In the genomic region with DNA sequence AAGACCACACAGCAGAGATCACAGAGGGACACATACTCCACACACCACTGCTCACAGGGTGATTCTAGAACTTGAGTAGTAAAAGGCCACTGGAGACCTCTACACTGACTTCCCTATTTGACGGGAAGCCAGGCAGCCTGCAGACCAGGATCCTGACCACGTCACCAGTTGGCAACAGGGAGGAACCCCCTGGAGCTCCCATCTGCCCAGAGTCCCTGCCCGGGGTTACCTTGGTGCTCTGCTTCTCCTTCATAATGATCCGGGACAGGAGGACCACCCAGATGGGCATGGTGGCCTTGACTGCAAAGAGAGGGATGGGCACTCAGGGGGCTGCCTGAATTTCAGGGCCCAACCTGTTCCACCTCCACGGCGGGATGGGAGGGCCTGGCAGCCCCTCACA, we compare ENCODE assay signal across 8 cellular contexts. TPM values are rescaled to one million over a fixed set of nuclear protein-coding genes. Genes with fewer than 3 reads are reported as not detected.
DNase-seq lines count a peak whose midpoint lies in the region; TF ChIP-seq lines count a peak whose summit lies in the region.

No MANE protein-coding gene starts in this region.

- H3K23ac ChIP-seq in mesendoderm (ENCODE audit: low read length), result peak overlapping the region; percentile 3

- H2BK15ac ChIP-seq in mesendoderm (replicated peaks; ENCODE audit: low read depth), result no peak overlapping the region

- H3K79me2 ChIP-seq in mesendoderm (ENCODE audit: control insufficient read depth, insufficient read depth, low read length), result peaks cover 41% of the 10 kb centered on the region

- no TSS peak for BruUV-seq in MCF 10A (replicated peaks; lab: Mats Ljungman, UMichigan)

- CTCF ChIA-PET in MCF 10A (lab: Yijun Ruan, JAX), result no interaction called here

- H2AK5ac ChIP-seq in mesendoderm (ENCODE audit: low read length), result peak overlapping the region; percentile 30

- H3K9me3 Mint-ChIP-seq in MCF 10A (ENCODE audit: unreplicated experiment), result no peaks in the 10 kb centered on the region

- no peak overlapping the region for H4K8ac ChIP-seq in mesendoderm (ENCODE audit: low read depth, low read length)

- no peak overlapping the region for H4K5ac ChIP-seq in mesendoderm (ENCODE audit: low read length)

- intact Hi-C loops in MCF 10A (cut with micrococcal nuclease), result loop anchor here (5.0 kb wide), 1 partner anchor 256 kb away; a partner anchor contains a TSS

- no peak overlapping the region for H2BK120ac ChIP-seq in mesendoderm (ENCODE audit: low read depth, low read length)

- WGBS in mesendoderm (ENCODE audit: extremely low coverage, insufficient coverage, low lambda C conversion rate), result no CpG with 5 or more reads among the region's 6 CpGs

- peaks cover 3% of the 10 kb centered on the region for H3K4me1 ChIP-seq in mesendoderm (ENCODE audit: control insufficient read depth, low read depth, low read length)

- no peak overlapping the region for H2BK5ac ChIP-seq in mesendoderm (ENCODE audit: low read length)

- no peak for TF ChIP-seq CTCF in MCF 10A (IDR thresholded peaks at IDR 0.05; ENCODE audit: unreplicated experiment)

- DNase-seq in DMS53 (lab: John Stamatoyannopoulos, UW), result peak; percentile 22
- no peak for DNase-seq in DMS53 treated with DMSO at 0.1 percent for 48 hours (lab: John Stamatoyannopoulos, UW; ENCODE audit: unreplicated experiment)
- DNase-seq in MV-4-11 (lab: John Stamatoyannopoulos, UW), result peak; percentile 73
- DNase-seq in MCF 10A (ENCODE audit: unreplicated experiment), result no peak
- no peak for DNase-seq in mesendoderm
- no peak for DNase-seq in T-helper 9 cell
- DNase-seq in NCI-H526 treated with DMSO at 0.1 percent for 48 hours (lab: John Stamatoyannopoulos, UW), result no peak
- no peak for DNase-seq in hippocampal formation (lab: John Stamatoyannopoulos, UW)

- H3K9ac ChIP-seq in mesendoderm (ENCODE audit: low read length), result peak overlapping the region; percentile 85

- no peaks in the 10 kb centered on the region for H3K27me3 ChIP-seq in mesendoderm (ENCODE audit: insufficient read depth, low read length, poor library complexity)

- peak overlapping the region; percentile 99 for H3K4me3 Mint-ChIP-seq in MCF 10A (ENCODE audit: unreplicated experiment)

- H3K18ac ChIP-seq in mesendoderm (ENCODE audit: low read length), result no peak overlapping the region

- peaks cover 37% of the 10 kb centered on the region for H3K4me1 Mint-ChIP-seq in MCF 10A (ENCODE audit: insufficient read depth, unreplicated experiment)

- H3K56ac ChIP-seq in mesendoderm (ENCODE audit: low read length), result peak overlapping the region; percentile 96

- H3K4me3 ChIP-seq in mesendoderm (ENCODE audit: low read length), result peak overlapping the region; percentile 76

- H3K4ac ChIP-seq in mesendoderm (ENCODE audit: low read depth, low read length), result no peak overlapping the region

- H3K27me3 Mint-ChIP-seq in MCF 10A (ENCODE audit: insufficient read depth, unreplicated experiment), result no peaks in the 10 kb centered on the region

- peaks cover 65% of the 10 kb centered on the region for H3K36me3 Mint-ChIP-seq in MCF 10A (ENCODE audit: insufficient read depth, unreplicated experiment)

- peaks cover 35% of the 10 kb centered on the region for H3K79me1 ChIP-seq in mesendoderm (ENCODE audit: low read length)

- peaks cover 2% of the 10 kb centered on the region for H3K36me3 ChIP-seq in mesendoderm (ENCODE audit: control insufficient read depth, insufficient read depth, low read length)

- no peak overlapping the region for H3K27ac ChIP-seq in mesendoderm (ENCODE audit: low read depth, low read length)

- peak overlapping the region; percentile 91 for H3K4me2 ChIP-seq in mesendoderm (ENCODE audit: low read length)

- POLR2A ChIA-PET in MCF 10A (lab: Yijun Ruan, JAX), result interaction anchor here (0.6 to 6.1 kb wide), 7 partner anchors 10 to 89 kb away, joined by 3 to 51 read pairs (median 6); a partner anchor contains a TSS

- H3K27ac Mint-ChIP-seq in MCF 10A (ENCODE audit: low read depth, unreplicated experiment), result peak overlapping the region; percentile 99

RNA-seq across cellular contexts. Expression of a gene that starts 0.9 kb away (rescaled TPM):
- 62.2 and 62.6 TPM in 2 replicates for total RNA-seq in MCF 10A (2022)
- polyA plus RNA-seq in mesendoderm (2013, experiment 1 of 2), result 29.4 TPM
- polyA plus RNA-seq in mesendoderm (2013, experiment 2 of 2), result 32.0 TPM

RNA-seq across cellular contexts. Expression of a gene that starts 29.0 kb away (rescaled TPM):
- 45.6 and 51.6 TPM in 2 replicates for total RNA-seq in MCF 10A (2022)
- 59.8 TPM for polyA plus RNA-seq in mesendoderm (2013, experiment 1 of 2)
- 59.3 TPM for polyA plus RNA-seq in mesendoderm (2013, experiment 2 of 2)

RNA-seq across cellular contexts. Expression of a gene that starts 56.7 kb away (rescaled TPM):
- 11.1 and 12.9 TPM in 2 replicates for total RNA-seq in MCF 10A (2022)
- polyA plus RNA-seq in mesendoderm (2013, experiment 1 of 2), result 7.8 TPM
- polyA plus RNA-seq in mesendoderm (2013, experiment 2 of 2), result 7.7 TPM

Comparison
In these comparisons a context has a peak if more than half of its experiments do, and no peak if none do; other contexts are left out.
1. DNase-seq: peak in DMS53 (single experiment) and MV-4-11 (single experiment); none in DMS53 treated with DMSO at 0.1 percent for 48 hours (single experiment), MCF 10A (single experiment), mesendoderm (single experiment), T-helper 9 cell (single experiment), NCI-H526 treated with DMSO at 0.1 percent for 48 hours (single experiment) and hippocampal formation (0 of 2).